In the genomic region with DNA sequence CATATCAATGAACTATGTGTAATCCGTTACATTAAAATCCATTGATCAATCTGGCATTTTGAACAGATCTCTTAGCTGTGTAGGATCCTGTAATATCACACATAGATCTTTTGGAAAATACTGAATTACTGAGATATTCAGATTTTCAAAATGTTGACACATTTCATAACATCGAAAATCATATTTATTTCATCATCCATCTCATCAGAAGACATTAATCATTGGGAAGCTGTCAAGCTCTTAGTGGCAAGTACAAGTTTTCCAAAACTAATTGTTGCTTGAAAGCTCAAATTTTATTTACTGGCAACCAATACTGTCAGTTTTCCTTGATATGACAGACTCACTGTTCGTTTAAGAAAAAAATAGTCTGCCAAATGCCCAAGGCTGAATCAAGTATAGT, we compare ENCODE assay signal across 23 cellular contexts. TPM values are rescaled to one million over a fixed set of nuclear protein-coding genes. Genes with fewer than 3 reads are reported as not detected.
"Had no signal": no experiment of that assay in that cellular context is flagged by ENCODE, and none has a peak within 500 bp of the region (broad histone marks: within the 10 kb centered on the region; RNA-seq: fewer than 3 reads in every experiment).

No MANE protein-coding gene starts in this region.

- H3K27me3 ChIP-seq: SJSA1 had no signal

- DNase-seq: activated B cell treated with CpG ODN at 0.5 μM for 24 hours; activated CD4-positive, alpha-beta T cell treated with anti-CD3 and anti-CD28 coated beads for 1 hour; activated CD4-positive, alpha-beta T cell treated with anti-CD3 and anti-CD28 coated beads, Interleukin-2, amount 10 ng/mL, durations not matched to agents 24 days and 14 days; activated CD4-positive, alpha-beta T cell treated with anti-CD3 and anti-CD28 coated beads, Interleukin-2, amount 50 U/mL, for 48 hours; activated CD8-positive, alpha-beta memory T cell treated with anti-CD3 and anti-CD28 coated beads, Interleukin-2, amount 10 ng/mL, durations not matched to agents 7 days and 5 days; activated effector memory CD4-positive, alpha-beta T cell treated with Interleukin-2 at 50 U/mL for 16 hours; activated naive CD4-positive, alpha-beta T cell; activated T-cell treated with anti-CD3 and anti-CD28 coated beads, Interleukin-2, amount 50 U/mL, for 24 hours; aorta; caudate nucleus; MV-4-11; NCI-H1092 treated with DMSO at 0.1 percent for 48 hours; NCI-H1436; NCI-H1694 treated with DMSO at 0.1 percent for 48 hours; NCI-H2029 treated with DMSO at 0.1 percent for 48 hours; NCI-H510A treated with DMSO at 0.1 percent for 48 hours; SHP77 had no signal

- H3K4me3 ChIP-seq: breast epithelium, SJSA1 had no signal

- H3K9me3 Mint-ChIP-seq: activated B cell treated with CpG ODN at 0.5 μM for 24 hours; activated CD4-positive, alpha-beta T cell treated with anti-CD3 and anti-CD28 coated beads, Interleukin-2, amount 10 ng/mL, durations not matched to agents 24 days and 14 days; activated naive CD4-positive, alpha-beta T cell treated with anti-CD3 and anti-CD28 coated beads, Interleukin-2, amount 50 U/mL, for 24 hours; activated T-cell treated with anti-CD3 and anti-CD28 coated beads, Interleukin-2, amount 50 U/mL, for 24 hours; activated T-helper 1 cell treated with anti-CD3 and anti-CD28 coated beads, Interleukin-12 subunit alpha, Interleukin-12 subunit beta, Interleukin-2, Interleukin-4 antibody, amounts not matched to agents 30 ng/mL and 10 ng/mL and 1 ng/mL, durations not matched to agents 14 hours and 24 hours and 36 hours; T-helper 1 cell treated with Interleukin-12 subunit alpha and Interleukin-12 subunit beta and Interleukin-4 antibody, amounts not matched to agents 30 μg/mL and 1 μg/mL, for 36 hours had no signal

- H3K36me3 Mint-ChIP-seq: activated CD8-positive, alpha-beta memory T cell treated with anti-CD3 and anti-CD28 coated beads, Interleukin-2, amount 10 ng/mL, durations not matched to agents 7 days and 5 days; activated naive CD4-positive, alpha-beta T cell treated with anti-CD3 and anti-CD28 coated beads, Interleukin-2, amount 50 U/mL, for 24 hours had no signal

- H3K27ac Mint-ChIP-seq: activated B cell treated with CpG ODN at 0.5 μM for 24 hours; activated CD4-positive, alpha-beta T cell treated with anti-CD3 and anti-CD28 coated beads, Interleukin-2, amount 10 ng/mL, durations not matched to agents 24 days and 14 days; activated CD8-positive, alpha-beta memory T cell treated with anti-CD3 and anti-CD28 coated beads, Interleukin-2, amount 10 ng/mL, durations not matched to agents 7 days and 5 days; activated naive CD4-positive, alpha-beta T cell treated with anti-CD3 and anti-CD28 coated beads, Interleukin-2, amount 50 U/mL, for 24 hours; activated T-cell treated with anti-CD3 and anti-CD28 coated beads, Interleukin-2, amount 50 U/mL, for 24 hours; activated T-helper 1 cell treated with anti-CD3 and anti-CD28 coated beads, Interleukin-12 subunit alpha, Interleukin-12 subunit beta, Interleukin-2, Interleukin-4 antibody, amounts not matched to agents 30 ng/mL and 10 ng/mL and 1 ng/mL, durations not matched to agents 14 hours and 24 hours and 36 hours; T-helper 1 cell treated with Interleukin-12 subunit alpha and Interleukin-12 subunit beta and Interleukin-4 antibody, amounts not matched to agents 30 μg/mL and 1 μg/mL, for 36 hours had no signal

- H3K9me3 ChIP-seq: breast epithelium, SJSA1 had no signal

- H3K4me3 Mint-ChIP-seq: activated B cell treated with CpG ODN at 0.5 μM for 24 hours; activated CD4-positive, alpha-beta T cell treated with anti-CD3 and anti-CD28 coated beads, Interleukin-2, amount 10 ng/mL, durations not matched to agents 24 days and 14 days; activated CD8-positive, alpha-beta memory T cell treated with anti-CD3 and anti-CD28 coated beads, Interleukin-2, amount 10 ng/mL, durations not matched to agents 7 days and 5 days; activated naive CD4-positive, alpha-beta T cell treated with anti-CD3 and anti-CD28 coated beads, Interleukin-2, amount 50 U/mL, for 24 hours; activated T-cell treated with anti-CD3 and anti-CD28 coated beads, Interleukin-2, amount 50 U/mL, for 24 hours; activated T-helper 1 cell treated with anti-CD3 and anti-CD28 coated beads, Interleukin-12 subunit alpha, Interleukin-12 subunit beta, Interleukin-2, Interleukin-4 antibody, amounts not matched to agents 30 ng/mL and 10 ng/mL and 1 ng/mL, durations not matched to agents 14 hours and 24 hours and 36 hours; T-helper 1 cell treated with Interleukin-12 subunit alpha and Interleukin-12 subunit beta and Interleukin-4 antibody, amounts not matched to agents 30 μg/mL and 1 μg/mL, for 36 hours had no signal

- ATAC-seq: activated CD8-positive, alpha-beta memory T cell treated with anti-CD3 and anti-CD28 coated beads, Interleukin-2, amount 10 ng/mL, durations not matched to agents 7 days and 5 days; SK-N-SH treated with all-trans-retinoic acid at 6 μM for 48 hours had no signal

- H3K36me3 ChIP-seq: breast epithelium, SJSA1 had no signal

- H3K4me1 Mint-ChIP-seq: activated naive CD4-positive, alpha-beta T cell treated with anti-CD3 and anti-CD28 coated beads, Interleukin-2, amount 50 U/mL, for 24 hours had no signal

- H3K27ac ChIP-seq: breast epithelium, SJSA1 had no signal

RNA-seq across cellular contexts. Expression of a gene that starts 14.3 kb away (rescaled TPM):
- total RNA-seq: activated CD4-positive, alpha-beta T cell treated with anti-CD3 and anti-CD28 coated beads, Interleukin-2, amount 10 ng/mL, durations not matched to agents 24 days and 14 days; activated CD8-positive, alpha-beta memory T cell treated with anti-CD3 and anti-CD28 coated beads, Interleukin-2, amount 10 ng/mL, durations not matched to agents 7 days and 5 days; activated T-helper 1 cell treated with anti-CD3 and anti-CD28 coated beads, Interleukin-12 subunit alpha, Interleukin-12 subunit beta, Interleukin-2, Interleukin-4 antibody, amounts not matched to agents 30 ng/mL and 10 ng/mL and 1 ng/mL, durations not matched to agents 14 hours and 24 hours and 36 hours had no signal
